Comparison of ENCODE assay signal across 12 cellular contexts in the genomic region with DNA sequence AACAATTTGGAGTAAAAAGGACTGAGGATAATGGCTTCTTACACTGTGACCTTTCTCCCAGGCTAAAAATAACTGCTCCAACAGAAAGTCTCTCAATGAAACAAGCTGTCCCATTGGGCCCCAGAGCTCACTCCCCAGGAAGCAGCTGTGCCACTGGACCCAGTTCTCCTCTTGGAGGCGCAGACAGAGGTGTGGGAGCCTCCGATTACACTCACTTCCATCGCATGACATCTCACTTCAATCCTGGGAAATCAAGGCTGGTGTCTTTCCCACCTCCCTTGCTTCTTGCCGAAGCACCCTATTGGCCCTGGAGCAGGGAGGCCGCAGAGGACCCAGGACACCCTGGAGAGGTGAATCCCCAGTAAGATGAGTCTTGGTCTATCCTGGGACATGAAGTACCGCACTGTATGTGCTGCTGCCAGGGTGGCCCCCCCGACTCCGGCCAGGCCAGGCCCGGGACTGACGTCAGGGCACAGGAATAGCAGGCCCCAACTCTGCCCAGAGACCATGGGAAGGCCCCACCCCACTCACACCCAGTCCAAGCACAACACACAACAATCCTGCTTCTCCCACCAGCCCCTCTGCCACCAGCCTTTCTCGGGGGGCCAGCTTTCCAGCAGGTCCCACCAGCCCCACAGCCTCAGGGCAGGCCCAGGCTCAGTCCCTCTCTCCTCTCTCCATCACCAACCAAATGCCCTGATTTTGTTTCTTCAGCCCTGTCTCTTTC. TPM values are rescaled to one million over a fixed set of nuclear protein-coding genes. Genes with fewer than 3 reads are reported as not detected.
DNase-seq lines count a peak whose midpoint lies in the region; ATAC-seq and TF ChIP-seq lines count a peak whose summit lies in the region.
"Had no signal": no experiment of that assay in that cellular context is flagged by ENCODE, and none has a peak within 500 bp of the region (broad histone marks: within the 10 kb centered on the region; RNA-seq: fewer than 3 reads in every experiment).

No MANE protein-coding gene starts in this region.

- DNase-seq in HFFc6 (no peak), hepatocyte (ENCODE audit: low spot score) (no peak), SKM-1 treated with dmso at 0.1 percent for 144 hours (lab: John Stamatoyannopoulos, UW; ENCODE audit: unreplicated experiment) (no peak)
- DNase-seq in activated effector memory CD4-positive, alpha-beta T cell treated with Interleukin-2 at 50 U/mL for 16 hours: no peak
- no peak for DNase-seq in activated T-cell treated with anti-CD3 and anti-CD28 coated beads, Interleukin-2, amount 50 U/mL, for 72 hours
- DNase-seq: activated naive CD4-positive, alpha-beta T cell treated with anti-CD3 and anti-CD28 coated beads, Interleukin-2, amount 50 U/mL, for 16 hours; NCI-H1105; stimulated activated CD4-positive, alpha-beta T cell treated with anti-CD3 and anti-CD28 coated beads, Interleukin-4, amount 100 ng/mL, for 24 hours had no signal

- intact Hi-C loops in dendritic cell treated with granulocyte-macrophage colony-stimulating factor and Interleukin-4, amounts not matched to agents 40 ng/mL and 50 ng/mL, for 4 days (cut with micrococcal nuclease): no loop called here

- H3K4me1 ChIP-seq in hepatocyte (ENCODE audit: insufficient read depth): peaks cover 30% of the 10 kb centered on the region

- H3K4me1 Mint-ChIP-seq in HFFc6 (ENCODE audit: low read depth): peaks cover 13% of the 10 kb centered on the region
- peaks cover under 1% of the 10 kb centered on the region for H3K4me1 Mint-ChIP-seq in dendritic cell treated with granulocyte-macrophage colony-stimulating factor and Interleukin-4, amounts not matched to agents 40 ng/mL and 50 ng/mL, for 4 days (ENCODE audit: low read depth)
- no peaks in the 10 kb centered on the region for H3K4me1 Mint-ChIP-seq in activated T-cell treated with anti-CD3 and anti-CD28 coated beads, Interleukin-2, amount 50 U/mL, for 72 hours (ENCODE audit: low read depth)

- no peaks in the 10 kb centered on the region for H3K9me3 ChIP-seq in hepatocyte (ENCODE audit: low read depth)

- H3K79me2 ChIP-seq in hepatocyte: no peaks in the 10 kb centered on the region

- H3K27me3 ChIP-seq in hepatocyte: no peaks in the 10 kb centered on the region

- H3K27ac ChIP-seq in hepatocyte (peak overlapping the region; percentile 92), temporal lobe (ENCODE audit: low read depth, low read length) (peak overlapping the region; percentile 20)

- H3K36me3 Mint-ChIP-seq in HFFc6 (ENCODE audit: low read depth): no peaks in the 10 kb centered on the region
- no peaks in the 10 kb centered on the region for H3K36me3 Mint-ChIP-seq in dendritic cell treated with granulocyte-macrophage colony-stimulating factor and Interleukin-4, amounts not matched to agents 40 ng/mL and 50 ng/mL, for 4 days (ENCODE audit: low read depth)
- H3K36me3 Mint-ChIP-seq in activated T-cell treated with anti-CD3 and anti-CD28 coated beads, Interleukin-2, amount 50 U/mL, for 72 hours (ENCODE audit: insufficient read depth in 2 of 2): no peaks in the 10 kb centered on the region

- TF ChIP-seq CTCF in HFFc6 (IDR thresholded peaks at IDR 0.05): no peak
- no peak for TF ChIP-seq CTCF in hepatocyte (IDR thresholded peaks at IDR 0.05; ENCODE audit: poor library complexity)

- no peak overlapping the region for H3K4me2 ChIP-seq in hepatocyte

- WGBS in hepatocyte (ENCODE audit: low lambda C conversion rate, missing lambda C conversion rate): 97% methylated on average over 11 of the region's 11 CpGs

- H4K20me1 ChIP-seq in hepatocyte (ENCODE audit: insufficient read depth, poor library complexity, severe bottlenecking): no peaks in the 10 kb centered on the region

- H3K9me2 ChIP-seq in hepatocyte (replicated peaks; ENCODE audit: insufficient read depth): no peaks in the 10 kb centered on the region

- H2AFZ ChIP-seq in hepatocyte: no peak overlapping the region

- H3K4me3 ChIP-seq in hepatocyte: no peak overlapping the region

- H3K27ac Mint-ChIP-seq in HFFc6: peak overlapping the region; percentile 95
- peak overlapping the region; percentile 68 for H3K27ac Mint-ChIP-seq in dendritic cell treated with granulocyte-macrophage colony-stimulating factor and Interleukin-4, amounts not matched to agents 40 ng/mL and 50 ng/mL, for 4 days
- H3K27ac Mint-ChIP-seq in activated T-cell treated with anti-CD3 and anti-CD28 coated beads, Interleukin-2, amount 50 U/mL, for 72 hours: no peak overlapping the region

- H3K27me3 Mint-ChIP-seq in HFFc6 (ENCODE audit: insufficient read depth): peaks cover 2% of the 10 kb centered on the region; the same call in 1 of the 2 replicates
- peaks cover 34% of the 10 kb centered on the region for H3K27me3 Mint-ChIP-seq in dendritic cell treated with granulocyte-macrophage colony-stimulating factor and Interleukin-4, amounts not matched to agents 40 ng/mL and 50 ng/mL, for 4 days
- H3K27me3 Mint-ChIP-seq in activated T-cell treated with anti-CD3 and anti-CD28 coated beads, Interleukin-2, amount 50 U/mL, for 72 hours (ENCODE audit: low read depth): peaks cover 5% of the 10 kb centered on the region

- no peaks in the 10 kb centered on the region for H3K9me3 Mint-ChIP-seq in HFFc6
- H3K9me3 Mint-ChIP-seq in dendritic cell treated with granulocyte-macrophage colony-stimulating factor and Interleukin-4, amounts not matched to agents 40 ng/mL and 50 ng/mL, for 4 days: no peaks in the 10 kb centered on the region
- no peaks in the 10 kb centered on the region for H3K9me3 Mint-ChIP-seq in activated T-cell treated with anti-CD3 and anti-CD28 coated beads, Interleukin-2, amount 50 U/mL, for 72 hours

- no peaks in the 10 kb centered on the region for H3K36me3 ChIP-seq in hepatocyte (replicated peaks; ENCODE audit: insufficient read depth, low read depth)

- no peak overlapping the region; the same call in 1 of the 2 replicates for H3K4me3 Mint-ChIP-seq in HFFc6
- H3K4me3 Mint-ChIP-seq in dendritic cell treated with granulocyte-macrophage colony-stimulating factor and Interleukin-4, amounts not matched to agents 40 ng/mL and 50 ng/mL, for 4 days: peak overlapping the region; percentile 61
- H3K4me3 Mint-ChIP-seq in activated T-cell treated with anti-CD3 and anti-CD28 coated beads, Interleukin-2, amount 50 U/mL, for 72 hours: no peak overlapping the region

- no peak for ATAC-seq in GM21367 (IDR thresholded peaks at IDR 0.05; ENCODE audit: unreplicated experiment)
- ATAC-seq in activated T-cell treated with anti-CD3 and anti-CD28 coated beads, Interleukin-2, amount 50 U/mL, for 72 hours (replicated peaks in 1 of 2): no peak

RNA-seq across cellular contexts. Expression of a gene that starts 29.5 kb away (rescaled TPM):
- not detected for total RNA-seq in HFFc6 (2021; fragmentation: NEBNext Ultra II Directional; extraction: Animal tissue kit (Norgen Biotek cat#: 25700))
- total RNA-seq in hepatocyte (1.1 and 1.2 TPM in 2 replicates), temporal lobe (under 0.01 TPM)
- polyA plus RNA-seq in hepatocyte: 0.83 TPM in 1 of 2 replicates, not detected in the other
- total RNA-seq in activated T-cell treated with anti-CD3 and anti-CD28 coated beads, Interleukin-2, amount 50 U/mL, for 72 hours: not detected
- total RNA-seq: H4 had no signal
